ENCODE assay signal across 17 cellular contexts in genomic region chr20:24986436-24987015, GRCh38. TPM values are rescaled to one million over a fixed set of nuclear protein-coding genes. Genes with fewer than 3 reads are reported as not detected.
DNase-seq lines count a peak whose midpoint lies in the region; ATAC-seq and TF ChIP-seq lines count a peak whose summit lies in the region.
"Had no signal": no experiment of that assay in that cellular context is flagged by ENCODE, and none has a peak within 500 bp of the region (broad histone marks: within the 10 kb centered on the region; RNA-seq: fewer than 3 reads in every experiment).

No MANE protein-coding gene starts in this region.

- no peak overlapping the region for H2AFZ ChIP-seq in neural progenitor cell (replicated peaks)

- no peaks in the 10 kb centered on the region for H3K27me3 ChIP-seq in neural progenitor cell

- H3F3A ChIP-seq in neural progenitor cell (ENCODE audit: low read depth): no peaks in the 10 kb centered on the region

- H3K27ac Mint-ChIP-seq in stimulated activated naive CD8-positive, alpha-beta T cell treated with anti-CD3 and anti-CD28 coated beads, Interleukin-15, amount 100 ng/mL, for 72 hours: peak overlapping the region; percentile 63 to 94
- peak overlapping the region; percentile 26 for H3K27ac Mint-ChIP-seq in activated T-helper 17 cell treated with anti-CD3 and anti-CD28 coated beads, Interleukin-2, amount 50 U/mL, for 72 hours
- H3K27ac Mint-ChIP-seq in natural killer cell treated with Interleukin-12 subunit alpha and Interleukin-12 subunit beta and Interleukin-15 and Interleukin-18, amount 100 ng/mL, for 72 hours: peak overlapping the region; percentile 78 to 96
- H3K27ac Mint-ChIP-seq in neural progenitor cell (no peak overlapping the region), T-cell (no peak overlapping the region)
- H3K27ac Mint-ChIP-seq in activated naive CD8-positive, alpha-beta T cell treated with anti-CD3 and anti-CD28 coated beads for 36 hours: no peak overlapping the region
- H3K27ac Mint-ChIP-seq: activated B cell treated with CpG ODN at 0.5 μM for 24 hours, HFFc6 had no signal

- H3K36me3 Mint-ChIP-seq in activated T-helper 17 cell treated with anti-CD3 and anti-CD28 coated beads, Interleukin-2, amount 50 U/mL, for 72 hours (ENCODE audit: low read depth): peaks cover 39% of the 10 kb centered on the region
- peaks cover 31% of the 10 kb centered on the region for H3K36me3 Mint-ChIP-seq in natural killer cell treated with Interleukin-12 subunit alpha and Interleukin-12 subunit beta and Interleukin-15 and Interleukin-18, amount 100 ng/mL, for 72 hours
- peaks cover 14% of the 10 kb centered on the region for H3K36me3 Mint-ChIP-seq in neural progenitor cell
- H3K36me3 Mint-ChIP-seq in T-cell: peaks cover 43% of the 10 kb centered on the region
- H3K36me3 Mint-ChIP-seq in activated naive CD8-positive, alpha-beta T cell treated with anti-CD3 and anti-CD28 coated beads for 36 hours: peaks cover 56% of the 10 kb centered on the region

- peaks cover 5% of the 10 kb centered on the region for H3K36me3 ChIP-seq in neural progenitor cell

- H3K4me3 ChIP-seq in neural progenitor cell: no peak overlapping the region
- H3K4me3 ChIP-seq: GM12878 had no signal

- no peak for TF ChIP-seq CTCF in neural progenitor cell (IDR thresholded peaks at IDR 0.05)

- ATAC-seq in stimulated activated naive CD8-positive, alpha-beta T cell treated with anti-CD3 and anti-CD28 coated beads, Interleukin-15, amount 100 ng/mL, for 72 hours: no peak
- no peak for ATAC-seq in stimulated activated naive CD8-positive, alpha-beta T cell treated with anti-CD3 and anti-CD28 coated beads, Interleukin-15, Interleukin-2, amounts not matched to agents 100 U/mL and 50 U/mL, for 24 hours
- ATAC-seq in activated T-helper 17 cell treated with anti-CD3 and anti-CD28 coated beads, Interleukin-2, amount 50 U/mL, for 72 hours (replicated peaks): no peak
- ATAC-seq in natural killer cell treated with Interleukin-12 subunit alpha and Interleukin-12 subunit beta and Interleukin-15 and Interleukin-18, amount 100 ng/mL, for 72 hours: no peak
- ATAC-seq in HG03342 (IDR thresholded peaks at IDR 0.05; ENCODE audit: unreplicated experiment): no peak
- no peak for ATAC-seq in T-cell (replicated peaks in 1 of 4)
- ATAC-seq: GM12878 had no signal

- no peaks in the 10 kb centered on the region for H3K9me3 Mint-ChIP-seq in stimulated activated naive CD8-positive, alpha-beta T cell treated with anti-CD3 and anti-CD28 coated beads, Interleukin-15, amount 100 ng/mL, for 72 hours
- H3K9me3 Mint-ChIP-seq in activated T-helper 17 cell treated with anti-CD3 and anti-CD28 coated beads, Interleukin-2, amount 50 U/mL, for 72 hours: no peaks in the 10 kb centered on the region
- H3K9me3 Mint-ChIP-seq in natural killer cell treated with Interleukin-12 subunit alpha and Interleukin-12 subunit beta and Interleukin-15 and Interleukin-18, amount 100 ng/mL, for 72 hours: no peaks in the 10 kb centered on the region
- H3K9me3 Mint-ChIP-seq in neural progenitor cell (peaks cover 1% of the 10 kb centered on the region), T-cell (no peaks in the 10 kb centered on the region)
- peaks cover 3% of the 10 kb centered on the region for H3K9me3 Mint-ChIP-seq in activated naive CD8-positive, alpha-beta T cell treated with anti-CD3 and anti-CD28 coated beads for 36 hours
- H3K9me3 Mint-ChIP-seq: activated B cell treated with CpG ODN at 0.5 μM for 24 hours; activated T-cell treated with anti-CD3 and anti-CD28 coated beads, Interleukin-2, amount 50 U/mL, for 72 hours; HFFc6 had no signal

- peaks cover 64% of the 10 kb centered on the region for H3K79me2 ChIP-seq in neural progenitor cell (ENCODE audit: low read depth)

- peaks cover 10% of the 10 kb centered on the region for H4K20me1 ChIP-seq in neural progenitor cell (ENCODE audit: low read depth)

- peak overlapping the region in 1 of 2 donors; percentile 21 for H3K4me3 Mint-ChIP-seq in stimulated activated naive CD8-positive, alpha-beta T cell treated with anti-CD3 and anti-CD28 coated beads, Interleukin-15, amount 100 ng/mL, for 72 hours
- H3K4me3 Mint-ChIP-seq in activated T-helper 17 cell treated with anti-CD3 and anti-CD28 coated beads, Interleukin-2, amount 50 U/mL, for 72 hours: no peak overlapping the region
- H3K4me3 Mint-ChIP-seq in natural killer cell treated with Interleukin-12 subunit alpha and Interleukin-12 subunit beta and Interleukin-15 and Interleukin-18, amount 100 ng/mL, for 72 hours: peak overlapping the region; percentile 91
- H3K4me3 Mint-ChIP-seq in neural progenitor cell (no peak overlapping the region), T-cell (no peak overlapping the region)
- H3K4me3 Mint-ChIP-seq in activated naive CD8-positive, alpha-beta T cell treated with anti-CD3 and anti-CD28 coated beads for 36 hours: no peak overlapping the region
- H3K4me3 Mint-ChIP-seq: activated B cell treated with CpG ODN at 0.5 μM for 24 hours, HFFc6 had no signal

- no peaks in the 10 kb centered on the region for H3K27me3 Mint-ChIP-seq in stimulated activated naive CD8-positive, alpha-beta T cell treated with anti-CD3 and anti-CD28 coated beads, Interleukin-15, amount 100 ng/mL, for 72 hours
- no peaks in the 10 kb centered on the region for H3K27me3 Mint-ChIP-seq in activated T-helper 17 cell treated with anti-CD3 and anti-CD28 coated beads, Interleukin-2, amount 50 U/mL, for 72 hours
- no peaks in the 10 kb centered on the region for H3K27me3 Mint-ChIP-seq in natural killer cell treated with Interleukin-12 subunit alpha and Interleukin-12 subunit beta and Interleukin-15 and Interleukin-18, amount 100 ng/mL, for 72 hours
- H3K27me3 Mint-ChIP-seq in neural progenitor cell (ENCODE audit: insufficient read depth, low read depth): no peaks in the 10 kb centered on the region
- no peaks in the 10 kb centered on the region for H3K27me3 Mint-ChIP-seq in T-cell
- H3K27me3 Mint-ChIP-seq in activated naive CD8-positive, alpha-beta T cell treated with anti-CD3 and anti-CD28 coated beads for 36 hours: no peaks in the 10 kb centered on the region
- H3K27me3 Mint-ChIP-seq: activated B cell treated with CpG ODN at 0.5 μM for 24 hours had no signal

- CTCF ChIA-PET in T-cell (lab: Charles Lee): no interaction called here

- H3K4me1 Mint-ChIP-seq in stimulated activated naive CD8-positive, alpha-beta T cell treated with anti-CD3 and anti-CD28 coated beads, Interleukin-15, amount 100 ng/mL, for 72 hours: peaks cover 79% of the 10 kb centered on the region
- H3K4me1 Mint-ChIP-seq in activated T-helper 17 cell treated with anti-CD3 and anti-CD28 coated beads, Interleukin-2, amount 50 U/mL, for 72 hours: peaks cover 55% of the 10 kb centered on the region
- H3K4me1 Mint-ChIP-seq in natural killer cell treated with Interleukin-12 subunit alpha and Interleukin-12 subunit beta and Interleukin-15 and Interleukin-18, amount 100 ng/mL, for 72 hours (ENCODE audit: low read depth in 2 of 2): peaks cover 87 to 89% of the 10 kb centered on the region in 2 donors
- H3K4me1 Mint-ChIP-seq in neural progenitor cell (peaks cover 12% of the 10 kb centered on the region), T-cell (peaks cover 73 to 88% (median 88%) of the 10 kb centered on the region in 3 donors)
- peaks cover 78% of the 10 kb centered on the region for H3K4me1 Mint-ChIP-seq in activated naive CD8-positive, alpha-beta T cell treated with anti-CD3 and anti-CD28 coated beads for 36 hours

- H3K27ac ChIP-seq in neural progenitor cell: no peak overlapping the region

- H3K4me2 ChIP-seq in neural progenitor cell: no peak overlapping the region

- no peaks in the 10 kb centered on the region for H3K9me3 ChIP-seq in neural progenitor cell (ENCODE audit: low read depth)

- no peak for DNase-seq in stimulated activated naive CD8-positive, alpha-beta T cell treated with anti-CD3 and anti-CD28 coated beads, Interleukin-15, amount 100 ng/mL, for 72 hours
- DNase-seq in stimulated activated naive CD8-positive, alpha-beta T cell treated with anti-CD3 and anti-CD28 coated beads, Interleukin-15, Interleukin-2, amounts not matched to agents 100 U/mL and 50 U/mL, for 24 hours: no peak
- no peak for DNase-seq in natural killer cell treated with Interleukin-12 subunit alpha and Interleukin-12 subunit beta and Interleukin-15 and Interleukin-18, amount 100 ng/mL, for 72 hours (ENCODE audit: low spot score)
- no peak for DNase-seq in neural progenitor cell (ENCODE audit: low spot score)
- no peak for DNase-seq in T-cell
- no peak for DNase-seq in activated naive CD8-positive, alpha-beta T cell treated with anti-CD3 and anti-CD28 coated beads for 36 hours
- DNase-seq: activated B cell treated with CpG ODN at 0.5 μM for 24 hours, anterior cingulate cortex, HFFc6, MM.1S, SW 1271 had no signal

- peaks cover 11% of the 10 kb centered on the region for H3K4me1 ChIP-seq in neural progenitor cell

- no peak overlapping the region for H3K9ac ChIP-seq in neural progenitor cell

- POLR2A ChIA-PET in T-cell (lab: Charles Lee): interaction anchor here in 1 of 2 donors (1.8 kb wide), 1 partner anchor 32 kb away, joined by 3 read pairs; no protein-coding TSS in a partner anchor

RNA-seq across cellular contexts. Expression of gene APMAP, which starts 6.0 kb away (rescaled TPM):
- total RNA-seq in activated T-helper 17 cell treated with anti-CD3 and anti-CD28 coated beads, Interleukin-2, amount 50 U/mL, for 72 hours: 10 to 100 TPM; 30.7 to 49.4 TPM
- total RNA-seq in natural killer cell treated with Interleukin-12 subunit alpha and Interleukin-12 subunit beta and Interleukin-15 and Interleukin-18, amount 100 ng/mL, for 72 hours: 100 to 1,000 TPM; 109 to 206 TPM
- 71.7 and 88.0 TPM in 2 replicates for total RNA-seq in neural progenitor cell (ENCODE audit: low replicate concordance)
- total RNA-seq in T-cell: 10 to 100 TPM; 32.2 to 53.0 (median 49.8) TPM
- 10 to 100 TPM; 47.9 to 48.8 TPM for total RNA-seq in activated naive CD8-positive, alpha-beta T cell treated with anti-CD3 and anti-CD28 coated beads for 36 hours

RNA-seq across cellular contexts. Expression of gene CST7, which starts 37.5 kb away (rescaled TPM):
- 10 to 100 TPM; 38.2 to 41.7 TPM for total RNA-seq in activated T-helper 17 cell treated with anti-CD3 and anti-CD28 coated beads, Interleukin-2, amount 50 U/mL, for 72 hours
- total RNA-seq in natural killer cell treated with Interleukin-12 subunit alpha and Interleukin-12 subunit beta and Interleukin-15 and Interleukin-18, amount 100 ng/mL, for 72 hours: 100 to 1,000 TPM in 1 of 2 donors, 10 to 100 TPM in 1; 77.8 to 129 TPM
- total RNA-seq in neural progenitor cell (ENCODE audit: low replicate concordance) (not detected in 2 replicates), T-cell (10 to 100 TPM; 22.8 to 92.0 (median 46.2) TPM)
- total RNA-seq in activated naive CD8-positive, alpha-beta T cell treated with anti-CD3 and anti-CD28 coated beads for 36 hours: 10 to 100 TPM; 41.5 to 44.7 TPM
- total RNA-seq: Daoy, GM12878, HFFc6, mammary epithelial cell had no signal

Comparison
In these comparisons a context has a peak if more than half of its experiments do, and no peak if none do; other contexts are left out.
1. H3K27ac Mint-ChIP-seq: peak in stimulated activated naive CD8-positive, alpha-beta T cell treated with anti-CD3 and anti-CD28 coated beads, Interleukin-15, amount 100 ng/mL, for 72 hours (2 of 2), activated T-helper 17 cell treated with anti-CD3 and anti-CD28 coated beads, Interleukin-2, amount 50 U/mL, for 72 hours (single experiment) and natural killer cell treated with Interleukin-12 subunit alpha and Interleukin-12 subunit beta and Interleukin-15 and Interleukin-18, amount 100 ng/mL, for 72 hours (2 of 2); none in neural progenitor cell (single experiment), T-cell (0 of 2) and activated naive CD8-positive, alpha-beta T cell treated with anti-CD3 and anti-CD28 coated beads for 36 hours (single experiment).
2. RNA of gene CST7, which starts 37.5 kb away (total RNA-seq): 77.8 to 129 TPM in natural killer cell treated with Interleukin-12 subunit alpha and Interleukin-12 subunit beta and Interleukin-15 and Interleukin-18, amount 100 ng/mL, for 72 hours, 22.8 to 92.0 TPM in T-cell, 41.5 to 44.7 TPM in activated naive CD8-positive, alpha-beta T cell treated with anti-CD3 and anti-CD28 coated beads for 36 hours and 38.2 to 41.7 TPM in activated T-helper 17 cell treated with anti-CD3 and anti-CD28 coated beads, Interleukin-2, amount 50 U/mL, for 72 hours; not detected in neural progenitor cell; every median in the first group is over 10 times any median in the second.